Comparison of ENCODE assay signal across 8 cellular contexts in genomic region chr3:134483195-134483890, GRCh38. TPM values are rescaled to one million over a fixed set of nuclear protein-coding genes. Genes with fewer than 3 reads are reported as not detected.
A peak's percentile ranks its signal among the peaks of the same experiment; 100 is the strongest.
DNase-seq lines count a peak whose midpoint lies in the region; ATAC-seq and TF ChIP-seq lines count a peak whose summit lies in the region.

No MANE protein-coding gene starts in this region.

- H3K27me3 Mint-ChIP-seq in activated naive CD8-positive, alpha-beta T cell treated with anti-CD3 and anti-CD28 coated beads, Interleukin-2, amount 50 U/mL, for 24 hours = no peaks in the 10 kb centered on the region

- peaks cover 41% of the 10 kb centered on the region for H3K4me1 ChIP-seq in ACC112 (ENCODE audit: control insufficient read depth, insufficient read depth, low read length, unreplicated experiment)
- H3K4me1 ChIP-seq in lower lobe of right lung = peaks cover 43% of the 10 kb centered on the region

- H2AFZ ChIP-seq in ACC112 (ENCODE audit: low read length, unreplicated experiment) = no peak overlapping the region

- H3K27me3 ChIP-seq in ACC112 (ENCODE audit: insufficient read depth, low read length) (no peaks in the 10 kb centered on the region), lower lobe of right lung (ENCODE audit: low read depth) (no peaks in the 10 kb centered on the region)

- peak overlapping the region; percentile 94 for H3K4me3 ChIP-seq in ACC112 (ENCODE audit: low read depth, low read length)
- H3K4me3 ChIP-seq in HFF-Myc (replicated peaks; ENCODE audit: low read depth, low read length) = peak overlapping the region; percentile 90
- H3K4me3 ChIP-seq in lower lobe of right lung = no peak overlapping the region

- no peak for ATAC-seq in activated naive CD8-positive, alpha-beta T cell treated with anti-CD3 and anti-CD28 coated beads, Interleukin-2, amount 50 U/mL, for 24 hours
- no peak for ATAC-seq in lower lobe of right lung
- no peak for ATAC-seq in HG02938 (IDR thresholded peaks at IDR 0.05; ENCODE audit: unreplicated experiment)

- no peaks in the 10 kb centered on the region for H3K9me3 ChIP-seq in lower lobe of right lung

- TF ChIP-seq CTCF in HFF-Myc (IDR thresholded peaks at IDR 0.05; ENCODE audit: low read depth, low read length, missing control alignments) (no peak), lower lobe of right lung (IDR thresholded peaks at IDR 0.05) (no peak)

- intact Hi-C loops in lower lobe of right lung (cut with DNase I) = no loop called here

- peak overlapping the region; percentile 63 for H3K27ac Mint-ChIP-seq in activated naive CD8-positive, alpha-beta T cell treated with anti-CD3 and anti-CD28 coated beads, Interleukin-2, amount 50 U/mL, for 24 hours

- no peaks in the 10 kb centered on the region for H3K9me3 Mint-ChIP-seq in activated naive CD8-positive, alpha-beta T cell treated with anti-CD3 and anti-CD28 coated beads, Interleukin-2, amount 50 U/mL, for 24 hours

- peaks cover 59% of the 10 kb centered on the region for H3K79me2 ChIP-seq in ACC112 (ENCODE audit: control insufficient read depth, insufficient read depth, low read length, unreplicated experiment)

- no peak for DNase-seq in HFF-Myc (ENCODE audit: extremely low read depth, low read depth)
- DNase-seq in activated naive CD8-positive, alpha-beta T cell treated with anti-CD3 and anti-CD28 coated beads, Interleukin-2, amount 50 U/mL, for 24 hours = no peak
- DNase-seq in lower lobe of right lung = no peak
- DNase-seq in effector CD8-positive, alpha-beta T cell (lab: John Stamatoyannopoulos, UW) = no peak
- DNase-seq in NCI-H1105 (lab: John Stamatoyannopoulos, UW) = no peak
- DNase-seq in NCI-H1092 (lab: John Stamatoyannopoulos, UW) = no peak

- peak overlapping the region; percentile 95 for H3K27ac ChIP-seq in ACC112 (ENCODE audit: low read depth, low read length)
- peak overlapping the region; percentile 39 for H3K27ac ChIP-seq in lower lobe of right lung

- peaks cover 34% of the 10 kb centered on the region for H3K36me3 ChIP-seq in ACC112 (ENCODE audit: insufficient read depth, low read length)
- H3K36me3 ChIP-seq in lower lobe of right lung = peaks cover 41% of the 10 kb centered on the region

- peaks cover 37% of the 10 kb centered on the region for H3K36me3 Mint-ChIP-seq in activated naive CD8-positive, alpha-beta T cell treated with anti-CD3 and anti-CD28 coated beads, Interleukin-2, amount 50 U/mL, for 24 hours (ENCODE audit: low read depth)

- peaks cover 38% of the 10 kb centered on the region for H3K4me1 Mint-ChIP-seq in activated naive CD8-positive, alpha-beta T cell treated with anti-CD3 and anti-CD28 coated beads, Interleukin-2, amount 50 U/mL, for 24 hours

- H3K4me3 Mint-ChIP-seq in activated naive CD8-positive, alpha-beta T cell treated with anti-CD3 and anti-CD28 coated beads, Interleukin-2, amount 50 U/mL, for 24 hours = peak overlapping the region; percentile 94

RNA-seq across cellular contexts. Expression of gene ANAPC13, which starts 2.4 kb away (rescaled TPM):
- 53.1 TPM for total RNA-seq in lower lobe of right lung

RNA-seq across cellular contexts. Expression of gene CEP63, which starts 2.5 kb away (rescaled TPM):
- 20.6 TPM for total RNA-seq in lower lobe of right lung
